Comparison of ENCODE assay signal across 8 cellular contexts in the genomic region with DNA sequence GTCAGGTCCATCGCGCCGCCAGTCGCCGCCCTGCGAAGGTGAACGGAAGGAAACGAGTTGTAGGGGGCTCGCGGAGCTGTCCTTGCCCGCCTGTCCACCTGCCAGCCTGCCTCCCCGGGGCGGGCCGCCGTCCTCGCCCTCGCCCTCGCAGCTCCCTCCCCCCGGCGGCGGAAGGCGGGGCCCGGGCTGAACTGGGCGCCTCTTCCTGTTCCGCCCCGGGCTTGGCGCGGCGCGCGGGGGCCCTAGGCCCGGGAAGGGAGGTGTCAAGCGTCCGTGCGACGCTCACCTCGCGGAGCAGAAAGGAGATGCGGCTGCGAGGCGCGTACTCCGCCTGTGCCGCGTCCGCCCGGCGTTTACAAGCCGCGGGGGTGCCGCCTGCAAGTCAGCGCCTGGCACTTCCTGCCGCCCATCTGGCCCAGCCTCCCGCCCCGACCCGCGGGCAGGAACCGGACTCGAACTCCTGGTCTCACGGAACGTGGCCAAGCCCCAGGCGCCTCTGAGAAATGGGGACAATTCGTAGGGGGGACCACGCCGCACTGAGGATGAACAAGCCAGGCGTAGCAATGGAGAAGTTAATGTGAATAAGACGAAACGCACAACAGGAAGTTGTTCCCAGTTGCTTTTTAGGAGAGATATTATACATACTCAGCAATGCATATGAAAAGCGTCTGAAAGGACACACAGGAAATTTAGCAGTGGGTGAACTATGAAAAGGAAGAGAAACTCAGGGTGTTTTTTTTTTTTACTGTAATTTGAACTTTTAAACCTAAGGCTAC. TPM values are rescaled to one million over a fixed set of nuclear protein-coding genes. Genes with fewer than 3 reads are reported as not detected.
DNase-seq lines count a peak whose midpoint lies in the region; TF ChIP-seq lines count a peak whose summit lies in the region.

A gene (minus strand): TSS at position 108 of the 776 bp plus-strand sequence. CDS start 97 bp downstream, at position 11.

- H3K9ac ChIP-seq in Loucy (ENCODE audit: low read depth, low read length, poor library complexity, severe bottlenecking) = peak within 1 kb of the TSS; percentile 85
- peak within 1 kb of the TSS; percentile 99 for H3K9ac ChIP-seq in stomach smooth muscle (ENCODE audit: low read length in 2 of 2)

- H3K9me3 ChIP-seq in Loucy (ENCODE audit: insufficient read depth, low read depth, low read length) (no peaks in the 10 kb centered on the region), stomach smooth muscle (ENCODE audit: control insufficient read depth in 2 of 2, low read length in 2 of 2) (no peaks in the 10 kb centered on the region)

- H2AFZ ChIP-seq in Loucy (ENCODE audit: low read length) = peak within 1 kb of the TSS; percentile 77

- H3K4me1 Mint-ChIP-seq in neural crest cell = peaks cover 27% of the 10 kb centered on the region

- no peaks in the 10 kb centered on the region for H3K27me3 ChIP-seq in Loucy (ENCODE audit: insufficient read depth, low read length, poor library complexity, severe bottlenecking)
- no peaks in the 10 kb centered on the region for H3K27me3 ChIP-seq in stomach smooth muscle (ENCODE audit: control insufficient read depth in 1 of 2, insufficient read depth in 2 of 2, low read length in 2 of 2)

- H3K27ac Mint-ChIP-seq in neural crest cell (ENCODE audit: unreplicated experiment) = peak within 1 kb of the TSS; percentile 93

- no peaks in the 10 kb centered on the region for H3K9me3 Mint-ChIP-seq in neural crest cell

- peak within 1 kb of the TSS; percentile 97 for H3K4me3 ChIP-seq in Loucy (ENCODE audit: low read length, poor library complexity, severe bottlenecking)
- peak within 1 kb of the TSS; percentile 83 for H3K4me3 ChIP-seq in fibroblast of villous mesenchyme (ENCODE audit: low read depth, low read length)
- peak within 1 kb of the TSS; percentile 88 to 93 for H3K4me3 ChIP-seq in stomach smooth muscle (ENCODE audit: low read length in 2 of 2)

- no peaks in the 10 kb centered on the region for H3K9me2 ChIP-seq in Loucy (replicated peaks; ENCODE audit: low read depth, low read length)

- no peaks in the 10 kb centered on the region for H3K27me3 Mint-ChIP-seq in neural crest cell (ENCODE audit: low read depth)

- no peak for TF ChIP-seq CTCF in Loucy (conservative IDR thresholded peaks at IDR 0.05; ENCODE audit: low read length)
- TF ChIP-seq CTCF in fibroblast of villous mesenchyme (IDR thresholded peaks at IDR 0.05; ENCODE audit: insufficient read depth, low read depth, low read length) = no peak
- TF ChIP-seq CTCF in neural crest cell (conservative IDR thresholded peaks at IDR 0.05) = no peak

- H3K36me3 Mint-ChIP-seq in neural crest cell (ENCODE audit: low read depth) = no peaks in the 10 kb centered on the region

- H3K4me1 ChIP-seq in Loucy (ENCODE audit: insufficient read depth, low read length, poor library complexity, severe bottlenecking) (peaks cover 36% of the 10 kb centered on the region), stomach smooth muscle (ENCODE audit: control insufficient read depth, insufficient read depth, low read length) (peaks cover 50% of the 10 kb centered on the region)

- peaks cover 9% of the 10 kb centered on the region; the same call in 1 of the 2 replicates for H3F3A ChIP-seq in Loucy (ENCODE audit: low read depth)

- peak within 1 kb of the TSS; percentile 95 for H3K4me3 Mint-ChIP-seq in neural crest cell

- H4K20me1 ChIP-seq in Loucy (ENCODE audit: insufficient read depth, low read length, poor library complexity, severe bottlenecking) = peaks cover 32% of the 10 kb centered on the region

- peaks cover 61% of the 10 kb centered on the region for H3K79me2 ChIP-seq in Loucy (ENCODE audit: insufficient read depth, low read length)

- peak within 1 kb of the TSS; percentile 92 for H3K4me2 ChIP-seq in Loucy (ENCODE audit: low read depth, low read length, poor library complexity, severe bottlenecking)

- H3K36me3 ChIP-seq in Loucy (ENCODE audit: insufficient read depth, low read length) = peaks cover 22% of the 10 kb centered on the region; the same call in 1 of the 2 replicates
- H3K36me3 ChIP-seq in stomach smooth muscle (ENCODE audit: control insufficient read depth in 2 of 2, insufficient read depth in 2 of 2, low read length in 2 of 2) = peaks cover 40 to 48% of the 10 kb centered on the region in 2 donors

- peak within 1 kb of the TSS; percentile 99 for H3K27ac ChIP-seq in stomach smooth muscle (ENCODE audit: low read length)

- DNase-seq in ELR (ENCODE audit: low read depth) (peak; percentile 86), H4 (ENCODE audit: low spot score) (peak; percentile 70), SIG-M5 (lab: John Stamatoyannopoulos, UW) (peak; percentile 47), fibroblast of villous mesenchyme (ENCODE audit: low read depth) (peak; percentile 80), neural crest cell (ENCODE audit: low read depth, low spot score) (peak; percentile 61)
- peak; percentile 96 for DNase-seq in activated effector memory CD4-positive, alpha-beta T cell treated with anti-CD3 and anti-CD28 coated beads, Interleukin-2, amount 50 U/mL, for 16 hours

RNA-seq across cellular contexts. Expression of the gene that starts here (rescaled TPM):
- 10.8 and 13.3 TPM in 2 replicates for total RNA-seq in H4 (2014; rRNA removed; shearing (Covaris generic))
- 17.7 and 19.6 TPM in 2 replicates for total RNA-seq in fibroblast of villous mesenchyme
- total RNA-seq in neural crest cell = 39.9 and 42.1 TPM in 2 replicates

Comparison
In these comparisons a context has a peak if more than half of its experiments do, and no peak if none do; other contexts are left out.
1. Peak in every context shown above with its lines: DNase-seq, H3K4me3 ChIP-seq and H3K27ac ChIP-seq.